21 cellular contexts compared by ENCODE assay signal in the genomic region with DNA sequence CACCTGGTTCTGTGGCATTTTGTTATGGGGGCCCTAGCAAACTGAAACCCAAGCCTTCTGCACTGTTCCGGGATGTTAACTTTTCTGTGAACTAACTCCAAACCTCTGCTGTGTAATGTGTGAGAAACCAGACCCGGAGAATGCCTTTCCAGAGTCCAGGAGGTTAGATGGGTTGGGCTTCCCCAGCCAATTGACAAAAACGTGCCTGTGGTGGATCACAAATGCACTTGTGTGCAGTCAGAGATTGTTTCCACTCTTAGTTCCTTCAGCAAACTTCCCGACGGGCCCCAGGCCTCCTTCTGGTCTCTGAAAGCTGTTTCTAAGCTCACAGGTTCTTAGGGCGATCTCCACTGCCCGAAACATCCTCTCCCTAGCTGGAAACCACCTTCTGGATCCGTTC.
"Had no signal": no experiment of that assay in that cellular context is flagged by ENCODE, and none has a peak within 500 bp of the region (broad histone marks: within the 10 kb centered on the region; RNA-seq: fewer than 3 reads in every experiment).

No MANE protein-coding gene starts in this region.

- DNase-seq: activated CD4-positive, alpha-beta memory T cell treated with anti-CD3 and anti-CD28 coated beads for 36 hours; activated CD4-positive, alpha-beta T cell treated with anti-CD3 and anti-CD28 coated beads for 4 hours; activated naive CD4-positive, alpha-beta T cell; body of pancreas; dorsolateral prefrontal cortex; foreskin keratinocyte; heart left ventricle; left ventricle myocardium inferior; mammary epithelial cell; midbrain; naive thymus-derived CD4-positive, alpha-beta T cell; ovary; right lobe of liver; stimulated activated CD4-positive, alpha-beta T cell treated with anti-CD3 and anti-CD28 coated beads, Interleukin-4, amount 100 ng/mL, for 24 hours; stimulated activated naive CD4-positive, alpha-beta T cell; SW 1271; T-helper 2 cell; tibial artery had no signal

- H3K27ac Mint-ChIP-seq: activated CD4-positive, alpha-beta memory T cell treated with anti-CD3 and anti-CD28 coated beads for 36 hours; activated T-helper 17 cell treated with anti-CD3 and anti-CD28 coated beads, Interleukin-2, amount 50 U/mL, for 72 hours; WTC11 had no signal

- H3K9me3 ChIP-seq: body of pancreas, heart left ventricle, left ventricle myocardium inferior, ovary, right lobe of liver, tibial artery had no signal

- H3K27me3 ChIP-seq: body of pancreas, dorsolateral prefrontal cortex, foreskin keratinocyte, heart left ventricle, ovary, right lobe of liver, tibial artery had no signal

- H3K36me3 ChIP-seq: ovary had no signal

- H3K27ac ChIP-seq: foreskin keratinocyte, left ventricle myocardium inferior, ovary, right lobe of liver, tibial artery had no signal

- H3K4me1 Mint-ChIP-seq: activated T-helper 17 cell treated with anti-CD3 and anti-CD28 coated beads, Interleukin-2, amount 50 U/mL, for 72 hours; WTC11 had no signal

- H3K4me1 ChIP-seq: foreskin keratinocyte, right lobe of liver, tibial artery had no signal

- H3K4me3 ChIP-seq: body of pancreas, dorsolateral prefrontal cortex, heart left ventricle, left ventricle myocardium inferior, ovary, right lobe of liver, smooth muscle cell, tibial artery had no signal

- H3K4me3 Mint-ChIP-seq: activated CD4-positive, alpha-beta memory T cell treated with anti-CD3 and anti-CD28 coated beads for 36 hours; activated T-helper 17 cell treated with anti-CD3 and anti-CD28 coated beads, Interleukin-2, amount 50 U/mL, for 72 hours; naive thymus-derived CD4-positive, alpha-beta T cell; WTC11 had no signal

- H3K4me2 ChIP-seq: smooth muscle cell had no signal

- ATAC-seq: activated T-helper 17 cell treated with anti-CD3 and anti-CD28 coated beads, Interleukin-2, amount 50 U/mL, for 72 hours; body of pancreas; foreskin keratinocyte; heart left ventricle; naive thymus-derived CD4-positive, alpha-beta T cell; WTC11 had no signal

- H3K27me3 Mint-ChIP-seq: activated CD4-positive, alpha-beta memory T cell treated with anti-CD3 and anti-CD28 coated beads for 36 hours; activated T-helper 17 cell treated with anti-CD3 and anti-CD28 coated beads, Interleukin-2, amount 50 U/mL, for 72 hours; naive thymus-derived CD4-positive, alpha-beta T cell had no signal

- H3K9me3 Mint-ChIP-seq: activated CD4-positive, alpha-beta memory T cell treated with anti-CD3 and anti-CD28 coated beads for 36 hours; activated T-helper 17 cell treated with anti-CD3 and anti-CD28 coated beads, Interleukin-2, amount 50 U/mL, for 72 hours; naive thymus-derived CD4-positive, alpha-beta T cell; WTC11 had no signal
